In genomic region chr11:112352907-112353306, GRCh38 we compare ENCODE assay signal across 19 cellular contexts.
DNase-seq lines count a peak whose midpoint lies in the region; ATAC-seq and TF ChIP-seq lines count a peak whose summit lies in the region.
"Had no signal": no experiment of that assay in that cellular context is flagged by ENCODE, and none has a peak within 500 bp of the region (broad histone marks: within the 10 kb centered on the region; RNA-seq: fewer than 3 reads in every experiment).

No MANE protein-coding gene starts in this region.

- CTCF ChIA-PET in OCI-LY7 (lab: Charles Lee; ENCODE audit: unreplicated experiment): no interaction called here

- no CpG with 5 or more reads among the region's 2 CpGs for WGBS in mesendoderm (ENCODE audit: extremely low coverage, insufficient coverage, low lambda C conversion rate)

- H3K79me2 ChIP-seq in OCI-LY7 (ENCODE audit: insufficient read depth, low read depth, low read length) (no peaks in the 10 kb centered on the region), mesendoderm (ENCODE audit: control insufficient read depth, insufficient read depth, low read length) (no peaks in the 10 kb centered on the region)

- H3K9ac ChIP-seq in mesendoderm (ENCODE audit: low read length): no peak overlapping the region

- POLR2A ChIA-PET in OCI-LY7 (lab: Charles Lee): no interaction called here

- no peak overlapping the region for H2BK120ac ChIP-seq in mesendoderm (ENCODE audit: low read depth, low read length)

- H3K9me2 ChIP-seq in OCI-LY7 (ENCODE audit: insufficient read depth, low read length): no peaks in the 10 kb centered on the region

- no peak overlapping the region for H4K5ac ChIP-seq in mesendoderm (ENCODE audit: low read length)

- H4K8ac ChIP-seq in mesendoderm (ENCODE audit: low read depth, low read length): no peak overlapping the region

- no peak overlapping the region for H3K4me2 ChIP-seq in OCI-LY7 (ENCODE audit: low read length)
- no peak overlapping the region for H3K4me2 ChIP-seq in mesendoderm (ENCODE audit: low read length)
- H3K4me2 ChIP-seq: GM23338 had no signal

- no peaks in the 10 kb centered on the region for H3K36me3 ChIP-seq in OCI-LY7 (ENCODE audit: insufficient read depth, low read length)
- no peaks in the 10 kb centered on the region for H3K36me3 ChIP-seq in mesendoderm (ENCODE audit: control insufficient read depth, insufficient read depth, low read length)

- no peak overlapping the region for H3K4ac ChIP-seq in mesendoderm (ENCODE audit: low read depth, low read length)

- H3K27ac ChIP-seq in foreskin keratinocyte (no peak overlapping the region), OCI-LY7 (ENCODE audit: low read depth, low read length, poor library complexity, severe bottlenecking) (no peak overlapping the region), mesendoderm (ENCODE audit: low read depth, low read length) (no peak overlapping the region)
- H3K27ac ChIP-seq: C4-2B had no signal

- H3K56ac ChIP-seq in mesendoderm (ENCODE audit: low read length): no peak overlapping the region

- no peak overlapping the region for H2AFZ ChIP-seq in OCI-LY7 (ENCODE audit: low read length)
- H2AFZ ChIP-seq: GM23338 had no signal

- DNase-seq in EL (peak; percentile 27), HT1080 (ENCODE audit: low read depth) (peak; percentile 29), RPMI7951 (ENCODE audit: low read depth) (peak; percentile 11), foreskin keratinocyte (no peak), OCI-LY7 (ENCODE audit: low spot score) (no peak), COLO829 (ENCODE audit: low spot score) (no peak), mesendoderm (no peak), HK-2 (ENCODE audit: unreplicated experiment) (no peak)
- DNase-seq: DMS153, HFFc6, NCI-H1436, NCI-H2029, NCI-H2171, NCI-H446, NCI-H69, SHP77 had no signal

- H3K4me3 ChIP-seq in OCI-LY7 (ENCODE audit: low read depth, low read length, poor library complexity, severe bottlenecking): no peak overlapping the region
- H3K4me3 ChIP-seq in mesendoderm (ENCODE audit: low read length): no peak overlapping the region
- H3K4me3 ChIP-seq: GM23338 had no signal

- no peaks in the 10 kb centered on the region for H3K9me3 ChIP-seq in OCI-LY7 (ENCODE audit: low read length)

- H2BK15ac ChIP-seq in mesendoderm (replicated peaks; ENCODE audit: low read depth): no peak overlapping the region

- H3K4me1 ChIP-seq in foreskin keratinocyte (no peaks in the 10 kb centered on the region), OCI-LY7 (ENCODE audit: insufficient read depth, low read length, poor library complexity, severe bottlenecking) (no peaks in the 10 kb centered on the region), mesendoderm (ENCODE audit: control insufficient read depth, low read depth, low read length) (no peaks in the 10 kb centered on the region)

- H2AK5ac ChIP-seq in mesendoderm (ENCODE audit: low read length): no peak overlapping the region

- TF ChIP-seq CTCF in foreskin keratinocyte (conservative IDR thresholded peaks at IDR 0.05) (no peak), OCI-LY7 (conservative IDR thresholded peaks at IDR 0.05; ENCODE audit: low read length) (no peak)

- H3K18ac ChIP-seq in mesendoderm (ENCODE audit: low read length): no peak overlapping the region

- no peaks in the 10 kb centered on the region for H3K79me1 ChIP-seq in mesendoderm (ENCODE audit: low read length)

- BruUV-seq in OCI-LY7 (replicated peaks; lab: Mats Ljungman, UMichigan): no TSS peak

- H3K27me3 ChIP-seq in foreskin keratinocyte (peaks cover 5% of the 10 kb centered on the region), mesendoderm (ENCODE audit: insufficient read depth, low read length, poor library complexity) (no peaks in the 10 kb centered on the region)

- H3K23ac ChIP-seq in mesendoderm (ENCODE audit: low read length): no peak overlapping the region

- H2BK5ac ChIP-seq in mesendoderm (ENCODE audit: low read length): no peak overlapping the region

- ATAC-seq in foreskin keratinocyte: peak; percentile 42
- ATAC-seq: GM23338, SK-N-SH treated with all-trans-retinoic acid at 6 μM for 48 hours had no signal

- H4K20me1 ChIP-seq in OCI-LY7 (ENCODE audit: insufficient read depth, low read length): no peaks in the 10 kb centered on the region

- intact Hi-C loops in OCI-LY7 (cut with micrococcal nuclease; ENCODE audit: unreplicated experiment): no loop called here

Comparison
In these comparisons a context has a peak if more than half of its experiments do, and no peak if none do; other contexts are left out.
1. DNase-seq: peak in EL (single experiment), HT1080 (single experiment) and RPMI7951 (single experiment); none in foreskin keratinocyte (0 of 2), OCI-LY7 (single experiment), COLO829 (single experiment), mesendoderm (single experiment) and HK-2 (single experiment).